14 cellular contexts compared by ENCODE assay signal in the genomic region with DNA sequence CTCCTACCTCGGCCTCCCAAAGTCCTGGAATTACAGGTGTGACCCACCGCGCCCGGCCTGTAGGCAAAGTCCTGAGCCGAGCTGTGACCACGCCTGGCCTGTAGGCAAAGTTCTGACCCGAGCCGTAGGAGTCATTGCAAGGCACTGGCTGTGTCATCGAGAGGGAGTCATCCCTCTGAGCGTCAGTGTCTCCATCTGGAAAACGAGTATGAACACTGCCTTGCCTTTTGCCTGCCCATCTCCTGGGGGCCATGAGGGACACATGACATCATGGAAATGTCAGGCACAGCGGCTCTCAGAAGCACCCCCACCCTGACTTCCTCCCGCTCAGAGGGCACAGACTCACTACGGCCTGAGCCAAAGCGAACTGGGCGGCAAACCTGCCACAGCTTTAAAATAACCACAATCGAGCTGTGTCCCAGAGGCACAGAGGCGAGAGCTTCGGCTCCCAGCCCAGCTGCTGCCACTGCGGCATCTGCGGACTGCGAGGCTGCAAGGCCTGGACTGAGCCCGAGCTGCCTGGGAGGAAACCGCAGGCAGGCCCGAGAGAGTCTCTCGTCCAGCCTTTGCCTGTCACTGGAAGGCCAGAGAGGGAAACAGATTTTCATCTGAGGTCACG. TPM values are rescaled to one million over a fixed set of nuclear protein-coding genes. Genes with fewer than 3 reads are reported as not detected.
DNase-seq lines count a peak whose midpoint lies in the region; ATAC-seq and TF ChIP-seq lines count a peak whose summit lies in the region.
"Had no signal": no experiment of that assay in that cellular context is flagged by ENCODE, and none has a peak within 500 bp of the region (broad histone marks: within the 10 kb centered on the region; RNA-seq: fewer than 3 reads in every experiment).

No MANE protein-coding gene starts in this region.

- H3K36me3 ChIP-seq in muscle layer of duodenum (ENCODE audit: control insufficient read depth in 1 of 2, insufficient read depth in 2 of 2, low read length in 2 of 2) (no peaks in the 10 kb centered on the region), subcutaneous abdominal adipose tissue (ENCODE audit: control insufficient read depth in 5 of 5, insufficient read depth in 5 of 5, low read length in 5 of 5) (peaks cover 0 to 19% (median 0%) of the 10 kb centered on the region in 5 donors)

- TF ChIP-seq CTCF in NB4 (IDR thresholded peaks at IDR 0.05; ENCODE audit: low read depth, low read length) (no peak), fibroblast of the aortic adventitia (IDR thresholded peaks at IDR 0.05; ENCODE audit: insufficient read depth, low read length) (no peak), osteocyte (IDR thresholded peaks at IDR 0.05) (no peak)

- no peak overlapping the region for H3K4me3 ChIP-seq in NB4 (ENCODE audit: low read depth, low read length)
- H3K4me3 ChIP-seq in fibroblast of the aortic adventitia (ENCODE audit: low read depth, low read length) = no peak overlapping the region
- H3K4me3 ChIP-seq in muscle layer of duodenum (ENCODE audit: low read depth in 1 of 2, low read length in 2 of 2) = no peak overlapping the region
- H3K4me3 ChIP-seq in subcutaneous abdominal adipose tissue (ENCODE audit: low read depth in 1 of 5, low read length in 5 of 5) = peak overlapping the region in 2 of 5 donors; percentile 27 to 44
- H3K4me3 ChIP-seq: pancreas had no signal

- H3K9ac ChIP-seq in subcutaneous abdominal adipose tissue (ENCODE audit: low read length in 5 of 5) = peak overlapping the region in 2 of 5 donors; percentile 48 to 49

- H3K4me3 Mint-ChIP-seq in osteocyte (ENCODE audit: unreplicated experiment) = no peak overlapping the region
- H3K4me3 Mint-ChIP-seq: activated B cell treated with CpG ODN at 0.5 μM for 24 hours had no signal

- H3K27ac ChIP-seq in muscle layer of duodenum (ENCODE audit: low read length) = peak overlapping the region; percentile 4
- peak overlapping the region; percentile 46 for H3K27ac ChIP-seq in subcutaneous abdominal adipose tissue (ENCODE audit: low read depth, low read length)
- H3K27ac ChIP-seq: foreskin keratinocyte, pancreas had no signal

- ATAC-seq in GM21529 (IDR thresholded peaks at IDR 0.05; ENCODE audit: unreplicated experiment) = no peak
- ATAC-seq: foreskin keratinocyte; stimulated activated naive CD8-positive, alpha-beta T cell treated with anti-CD3 and anti-CD28 coated beads, Interleukin-15, Interleukin-2, amounts not matched to agents 100 U/mL and 50 U/mL, for 24 hours had no signal

- peaks cover 0 to 23% of the 10 kb centered on the region in 2 donors for H3K4me1 ChIP-seq in muscle layer of duodenum (ENCODE audit: control insufficient read depth in 1 of 2, insufficient read depth in 2 of 2, low read length in 2 of 2)
- H3K4me1 ChIP-seq in subcutaneous abdominal adipose tissue (ENCODE audit: control insufficient read depth in 5 of 5, insufficient read depth in 5 of 5, low read length in 5 of 5) = peaks cover 4 to 38% (median 35%) of the 10 kb centered on the region in 5 donors
- H3K4me1 ChIP-seq: foreskin keratinocyte had no signal

- no peak overlapping the region for H3K27ac Mint-ChIP-seq in osteocyte (ENCODE audit: unreplicated experiment)
- H3K27ac Mint-ChIP-seq: activated B cell treated with CpG ODN at 0.5 μM for 24 hours had no signal

- H3K27me3 Mint-ChIP-seq in osteocyte (ENCODE audit: unreplicated experiment) = peaks cover 8% of the 10 kb centered on the region
- H3K27me3 Mint-ChIP-seq: activated B cell treated with CpG ODN at 0.5 μM for 24 hours had no signal

- no peaks in the 10 kb centered on the region for H3K36me3 Mint-ChIP-seq in osteocyte (ENCODE audit: unreplicated experiment)

- no peak for TF ChIP-seq POLR2A in NB4 (IDR thresholded peaks at IDR 0.05; ENCODE audit: extremely low read depth, insufficient read length)

- H3K4me1 Mint-ChIP-seq in osteocyte (ENCODE audit: unreplicated experiment) = no peaks in the 10 kb centered on the region
- H3K4me1 Mint-ChIP-seq: activated B cell treated with CpG ODN at 0.5 μM for 24 hours had no signal

- H3K9me3 Mint-ChIP-seq in osteocyte (ENCODE audit: unreplicated experiment) = no peaks in the 10 kb centered on the region
- H3K9me3 Mint-ChIP-seq: activated B cell treated with CpG ODN at 0.5 μM for 24 hours had no signal

- DNase-seq in NB4 (ENCODE audit: low read depth) (peak; percentile 60), fibroblast of the aortic adventitia (ENCODE audit: low read depth) (peak; percentile 9), NCI-H2171 (lab: John Stamatoyannopoulos, UW) (no peak), osteocyte (ENCODE audit: extremely low spot score, unreplicated experiment) (no peak)
- DNase-seq in activated CD8-positive, alpha-beta memory T cell treated with anti-CD3 and anti-CD28 coated beads for 24 hours = no peak
- DNase-seq: activated B cell treated with CpG ODN at 0.5 μM for 24 hours; cortex of kidney; foreskin keratinocyte; kidney glomerular epithelial cell; stimulated activated naive CD8-positive, alpha-beta T cell treated with anti-CD3 and anti-CD28 coated beads, Interleukin-15, Interleukin-2, amounts not matched to agents 100 U/mL and 50 U/mL, for 24 hours had no signal

- no peaks in the 10 kb centered on the region for H3K9me3 ChIP-seq in muscle layer of duodenum (ENCODE audit: control insufficient read depth in 1 of 2, low read length in 2 of 2)
- H3K9me3 ChIP-seq in subcutaneous abdominal adipose tissue (ENCODE audit: control insufficient read depth in 5 of 5, low read length in 5 of 5) = no peaks in the 10 kb centered on the region
- H3K9me3 ChIP-seq: pancreas had no signal

- H3K27me3 ChIP-seq in muscle layer of duodenum (ENCODE audit: low read depth, low read length) (no peaks in the 10 kb centered on the region), subcutaneous abdominal adipose tissue (ENCODE audit: control insufficient read depth in 5 of 5, insufficient read depth in 4 of 5, low read length in 5 of 5) (no peaks in the 10 kb centered on the region)
- H3K27me3 ChIP-seq: pancreas had no signal

RNA-seq across cellular contexts. Expression of a gene that starts 50.8 kb away (rescaled TPM):
- total RNA-seq in fibroblast of the aortic adventitia (ENCODE audit: low replicate concordance) = 2.0 and 2.4 TPM in 2 replicates
- 0.78 and 1.2 TPM in 2 replicates for total RNA-seq in osteocyte

Comparison
In these comparisons a context has a peak if more than half of its experiments do, and no peak if none do; other contexts are left out.
1. DNase-seq: peak in NB4 (single experiment) and fibroblast of the aortic adventitia (single experiment); none in NCI-H2171 (single experiment), osteocyte (single experiment) and activated CD8-positive, alpha-beta memory T cell treated with anti-CD3 and anti-CD28 coated beads for 24 hours (single experiment).